ENCODE assay signal across 1 cellular context in genomic region chr18:41954827-41955613, GRCh38.
TF ChIP-seq lines count a peak whose summit lies in the region.

Gene PIK3C3 (plus strand): TSS chr18:41955234. CDS start chr18:41955292, 58 bp downstream.

TF ChIP-seq in H1, 55 proteins besides CTCF, POLR2A, EP300 and RAD21 (continued from another document):
- TF ChIP-seq TBP (IDR thresholded peaks at IDR 0.05; ENCODE audit: low read depth, low read length) (0 out of 2 replicates have a peak, but pooled peaks have one; percentile 44), RBBP5 (IDR thresholded peaks at IDR 0.05; ENCODE audit: borderline replicate concordance, low read depth, low read length) (peak; percentile 70)
